In genomic region chr7:1007901-1008300, GRCh38 we compare ENCODE assay signal across 18 cellular contexts. TPM values are rescaled to one million over a fixed set of nuclear protein-coding genes. Genes with fewer than 3 reads are reported as not detected.
DNase-seq lines count a peak whose midpoint lies in the region; TF ChIP-seq lines count a peak whose summit lies in the region.
"Had no signal": no experiment of that assay in that cellular context is flagged by ENCODE, and none has a peak within 500 bp of the region (broad histone marks: within the 10 kb centered on the region; RNA-seq: fewer than 3 reads in every experiment).

No MANE protein-coding gene starts in this region.

- no peak overlapping the region for H3K4ac ChIP-seq in mesendoderm (ENCODE audit: low read depth, low read length)

- H3K56ac ChIP-seq in mesendoderm (ENCODE audit: low read length): no peak overlapping the region

- no peak overlapping the region for H3K9ac ChIP-seq in mesendoderm (ENCODE audit: low read length)

- TF ChIP-seq CTCF in Peyer's patch (IDR thresholded peaks at IDR 0.05): no peak

- H3K4me2 ChIP-seq in mesendoderm (ENCODE audit: low read length): no peak overlapping the region

- no peak overlapping the region for H2BK15ac ChIP-seq in mesendoderm (replicated peaks; ENCODE audit: low read depth)

- no CpG with 5 or more reads among the region's 15 CpGs for WGBS in mesendoderm (ENCODE audit: extremely low coverage, insufficient coverage, low lambda C conversion rate)

- no peak overlapping the region for H3K23ac ChIP-seq in mesendoderm (ENCODE audit: low read length)

- H4K8ac ChIP-seq in mesendoderm (ENCODE audit: low read depth, low read length): no peak overlapping the region

- no peaks in the 10 kb centered on the region for H3K27me3 ChIP-seq in Peyer's patch
- H3K27me3 ChIP-seq in mesendoderm (ENCODE audit: insufficient read depth, low read length, poor library complexity): no peaks in the 10 kb centered on the region

- H3K4me1 ChIP-seq in Peyer's patch (peaks cover 0 to 12% (median 0%) of the 10 kb centered on the region in 4 donors), mesendoderm (ENCODE audit: control insufficient read depth, low read depth, low read length) (no peaks in the 10 kb centered on the region)
- H3K4me1 ChIP-seq: HAP-1 had no signal

- no peak overlapping the region for H2BK120ac ChIP-seq in mesendoderm (ENCODE audit: low read depth, low read length)

- H3K4me3 ChIP-seq in Peyer's patch (no peak overlapping the region), mesendoderm (ENCODE audit: low read length) (no peak overlapping the region)
- H3K4me3 ChIP-seq: HAP-1 had no signal

- no peak overlapping the region for H2AK5ac ChIP-seq in mesendoderm (ENCODE audit: low read length)

- DNase-seq in NCI-H748 (lab: John Stamatoyannopoulos, UW; ENCODE audit: unreplicated experiment) (peak; percentile 31), NCI-H748 treated with DMSO at 0.1 percent for 48 hours (lab: John Stamatoyannopoulos, UW) (no peak), Peyer's patch (peak in 2 of 3 donors; percentile 67 to 78), iPS-NIHi11 (ENCODE audit: low spot score) (peak; percentile 60), OCI-M1 (lab: John Stamatoyannopoulos, UW) (no peak), SIG-M5 (lab: John Stamatoyannopoulos, UW) (no peak), NCI-H2227 treated with DMSO at 0.1 percent for 48 hours (lab: John Stamatoyannopoulos, UW) (no peak), mesendoderm (no peak)
- DNase-seq: C1 segment of cervical spinal cord, DMS153, NCI-H1105 treated with DMSO at 0.1 percent for 48 hours, NCI-H1694 treated with DMSO at 0.1 percent for 48 hours, NCI-H446 treated with DMSO at 0.1 percent for 48 hours, NCI-H82, SHP77 had no signal

- H3K36me3 ChIP-seq in Peyer's patch (peaks cover 0 to 14% (median 0%) of the 10 kb centered on the region in 3 donors), mesendoderm (ENCODE audit: control insufficient read depth, insufficient read depth, low read length) (no peaks in the 10 kb centered on the region)

- H3K18ac ChIP-seq in mesendoderm (ENCODE audit: low read length): no peak overlapping the region

- H4K5ac ChIP-seq in mesendoderm (ENCODE audit: low read length): no peak overlapping the region

- no peak overlapping the region for H2BK5ac ChIP-seq in mesendoderm (ENCODE audit: low read length)

- no peaks in the 10 kb centered on the region for H3K9me3 ChIP-seq in Peyer's patch
- H3K9me3 ChIP-seq: HAP-1 had no signal

- no peaks in the 10 kb centered on the region for H3K79me2 ChIP-seq in mesendoderm (ENCODE audit: control insufficient read depth, insufficient read depth, low read length)

- H3K79me1 ChIP-seq in mesendoderm (ENCODE audit: low read length): peaks cover 2% of the 10 kb centered on the region

- TF ChIP-seq POLR2A in Peyer's patch (IDR thresholded peaks at IDR 0.05): no peak

- H3K27ac ChIP-seq in Peyer's patch: no peak overlapping the region
- no peak overlapping the region for H3K27ac ChIP-seq in mesendoderm (ENCODE audit: low read depth, low read length)

RNA-seq across cellular contexts. Expression of gene CYP2W1, which starts 24.9 kb away (rescaled TPM):
- total RNA-seq in Peyer's patch: 10 to 100 TPM in 1 of 4 donors, 1 to 10 TPM in 2, not detected in 1; 2.3 to 23.1 (median 2.5) TPM
- polyA plus RNA-seq in mesendoderm (2013, experiment 1 of 2): not detected
- polyA plus RNA-seq in mesendoderm (2013, experiment 2 of 2): not detected
- total RNA-seq: A172, LHCN-M2 had no signal

RNA-seq across cellular contexts. Expression of gene COX19, which starts 32.6 kb away (rescaled TPM):
- total RNA-seq in Peyer's patch: 10 to 100 TPM; 15.9 to 41.3 (median 24.7) TPM
- polyA plus RNA-seq in mesendoderm (2013, experiment 1 of 2): 5.7 TPM
- 5.2 TPM for polyA plus RNA-seq in mesendoderm (2013, experiment 2 of 2)

RNA-seq across cellular contexts. Expression of gene GPR146, which starts 36.4 kb away (rescaled TPM):
- 10 to 100 TPM in 1 of 4 donors, 1 to 10 TPM in 3; 1.4 to 13.2 (median 4.4) TPM for total RNA-seq in Peyer's patch
- 0.41 TPM for polyA plus RNA-seq in mesendoderm (2013, experiment 1 of 2)
- 0.42 TPM for polyA plus RNA-seq in mesendoderm (2013, experiment 2 of 2)

RNA-seq across cellular contexts. Expression of gene ADAP1, which starts 53.4 kb away (rescaled TPM):
- total RNA-seq in Peyer's patch: 100 to 1,000 TPM; 102 to 146 (median 133) TPM
- polyA plus RNA-seq in mesendoderm (2013, experiment 1 of 2): 3.1 TPM
- polyA plus RNA-seq in mesendoderm (2013, experiment 2 of 2): 3.4 TPM

Comparison
In these comparisons a context has a peak if more than half of its experiments do, and no peak if none do; other contexts are left out.
1. DNase-seq: peak in NCI-H748 (single experiment), Peyer's patch (2 of 3) and iPS-NIHi11 (single experiment); none in NCI-H748 treated with DMSO at 0.1 percent for 48 hours (single experiment), OCI-M1 (single experiment), SIG-M5 (single experiment), NCI-H2227 treated with DMSO at 0.1 percent for 48 hours (single experiment) and mesendoderm (single experiment).